In genomic region chr1:8370046-8370881, GRCh38 we compare ENCODE assay signal across 10 cellular contexts. TPM values are rescaled to one million over a fixed set of nuclear protein-coding genes. Genes with fewer than 3 reads are reported as not detected.
DNase-seq lines count a peak whose midpoint lies in the region; TF ChIP-seq lines count a peak whose summit lies in the region.
"Had no signal": no experiment of that assay in that cellular context is flagged by ENCODE, and none has a peak within 500 bp of the region (broad histone marks: within the 10 kb centered on the region; RNA-seq: fewer than 3 reads in every experiment).

No MANE protein-coding gene starts in this region.

- H3F3A ChIP-seq in MM.1S (ENCODE audit: insufficient read depth, low read length): no peaks in the 10 kb centered on the region

- no peak overlapping the region for H3K4me2 ChIP-seq in MM.1S (ENCODE audit: low read depth, low read length)

- H3K4me1 ChIP-seq in esophagus squamous epithelium: peaks cover 36 to 98% (median 57%) of the 10 kb centered on the region in 3 donors
- peaks cover 34% of the 10 kb centered on the region for H3K4me1 ChIP-seq in prostate gland (replicated peaks)
- no peaks in the 10 kb centered on the region for H3K4me1 ChIP-seq in effector memory CD4-positive, alpha-beta T cell (ENCODE audit: control insufficient read depth, insufficient read depth, low read length, poor library complexity, severe bottlenecking)
- no peaks in the 10 kb centered on the region for H3K4me1 ChIP-seq in MM.1S (ENCODE audit: low read length)

- TF ChIP-seq POLR2A in esophagus squamous epithelium (IDR thresholded peaks at IDR 0.05) (no peak), prostate gland (IDR thresholded peaks at IDR 0.05) (no peak)

- peaks cover 16% of the 10 kb centered on the region for H3K4me1 Mint-ChIP-seq in Calu3 (ENCODE audit: low read depth, unreplicated experiment)

- no TSS peak for BruUV-seq in Calu3 (replicated peaks; lab: Mats Ljungman, UMichigan)

- H3K36me3 Mint-ChIP-seq in Calu3 (ENCODE audit: insufficient read depth, unreplicated experiment): peaks cover 9% of the 10 kb centered on the region

- 67 to 70% methylated on average over 13 of the region's 14 CpGs for WGBS in esophagus squamous epithelium, 2 donors
- 53% methylated on average over 14 of the region's 14 CpGs for WGBS in prostate gland

- H3K27ac ChIP-seq in esophagus squamous epithelium (peak overlapping the region in 3 of 4 donors; percentile 84 to 90 (median 85)), prostate gland (peak overlapping the region; percentile 1 to 83), MM.1S (ENCODE audit: low read length) (no peak overlapping the region)
- H3K27ac ChIP-seq in effector memory CD4-positive, alpha-beta T cell (ENCODE audit: insufficient read depth, low read length, poor library complexity, severe bottlenecking): no peak overlapping the region

- peaks cover 4 to 41% (median 10%) of the 10 kb centered on the region in 3 donors for H3K36me3 ChIP-seq in esophagus squamous epithelium
- H3K36me3 ChIP-seq in prostate gland: no peaks in the 10 kb centered on the region
- peaks cover 43% of the 10 kb centered on the region for H3K36me3 ChIP-seq in effector memory CD4-positive, alpha-beta T cell (ENCODE audit: control insufficient read depth, insufficient read depth, low read length)
- H3K36me3 ChIP-seq in MM.1S (replicated peaks; ENCODE audit: insufficient read depth, low read length): no peaks in the 10 kb centered on the region

- H3K9me3 ChIP-seq in esophagus squamous epithelium (no peaks in the 10 kb centered on the region), prostate gland (no peaks in the 10 kb centered on the region), MM.1S (replicated peaks; ENCODE audit: insufficient read depth, low read length) (no peaks in the 10 kb centered on the region)
- no peaks in the 10 kb centered on the region for H3K9me3 ChIP-seq in effector memory CD4-positive, alpha-beta T cell (ENCODE audit: control insufficient read depth, low read length)

- H3K9ac ChIP-seq in MM.1S (ENCODE audit: low read length): no peak overlapping the region

- no peak for TF ChIP-seq CTCF in Calu3 (IDR thresholded peaks at IDR 0.05; ENCODE audit: unreplicated experiment)
- no peak for TF ChIP-seq CTCF in esophagus squamous epithelium (IDR thresholded peaks at IDR 0.05)
- TF ChIP-seq CTCF in prostate gland (IDR thresholded peaks at IDR 0.05): no peak
- no peak for TF ChIP-seq CTCF in MM.1S (IDR thresholded peaks at IDR 0.05; ENCODE audit: low read length)

- H3K4me3 Mint-ChIP-seq in Calu3 (ENCODE audit: low read depth, unreplicated experiment): peak overlapping the region; percentile 15
- H3K4me3 Mint-ChIP-seq: activated naive CD8-positive, alpha-beta T cell had no signal

- no peaks in the 10 kb centered on the region for H3K27me3 Mint-ChIP-seq in Calu3 (ENCODE audit: unreplicated experiment)
- H3K27me3 Mint-ChIP-seq: activated naive CD8-positive, alpha-beta T cell had no signal

- no peaks in the 10 kb centered on the region for H4K20me1 ChIP-seq in MM.1S (ENCODE audit: insufficient read depth, low read length)

- H3K9me2 ChIP-seq in MM.1S (replicated peaks; ENCODE audit: insufficient read depth, low read length): no peaks in the 10 kb centered on the region

- no peaks in the 10 kb centered on the region for H3K9me3 Mint-ChIP-seq in Calu3 (ENCODE audit: low read depth, unreplicated experiment)

- no peak overlapping the region for H2AFZ ChIP-seq in MM.1S (ENCODE audit: low read length)

- H3K4me3 ChIP-seq in esophagus squamous epithelium (no peak overlapping the region), prostate gland (no peak overlapping the region), MM.1S (ENCODE audit: low read length) (no peak overlapping the region)
- no peak overlapping the region for H3K4me3 ChIP-seq in effector memory CD4-positive, alpha-beta T cell (ENCODE audit: insufficient read depth, low read depth, low read length, poor library complexity, severe bottlenecking)

- no peaks in the 10 kb centered on the region for H3K79me2 ChIP-seq in MM.1S (ENCODE audit: low read length)

- intact Hi-C loops in Calu3 (cut with micrococcal nuclease; ENCODE audit: unreplicated experiment) (no loop called here), esophagus squamous epithelium (cut with DNase I) (no loop called here), prostate gland (cut with DNase I) (loop anchor here (5.0 kb wide), 1 partner anchor 37 kb away; no protein-coding TSS in a partner anchor)

- DNase-seq in Calu3: no peak
- DNase-seq in NCI-H2227 treated with DMSO at 0.1 percent for 48 hours (lab: John Stamatoyannopoulos, UW): peak; percentile 77
- DNase-seq in esophagus squamous epithelium (lab: John Stamatoyannopoulos, UW): no peak
- no peak for DNase-seq in prostate gland (ENCODE audit: low spot score)
- no peak for DNase-seq in effector memory CD4-positive, alpha-beta T cell
- no peak for DNase-seq in glomerular visceral epithelial cell (ENCODE audit: extremely low spot score)
- DNase-seq in MM.1S: no peak
- no peak for DNase-seq in NCI-H82 treated with DMSO at 0.1 percent for 48 hours (lab: John Stamatoyannopoulos, UW; ENCODE audit: unreplicated experiment)
- DNase-seq: T-helper 2 cell had no signal

- CTCF ChIA-PET in Calu3 (lab: Charles Lee): interaction anchor here (0.9 to 1.3 kb wide), 2 partner anchors 395 to 478 kb away, joined by 3 to 5 read pairs; no protein-coding TSS in a partner anchor

- H3K27ac Mint-ChIP-seq in Calu3 (ENCODE audit: unreplicated experiment): no peak overlapping the region
- H3K27ac Mint-ChIP-seq: activated naive CD8-positive, alpha-beta T cell had no signal

- H3K27me3 ChIP-seq in esophagus squamous epithelium: no peaks in the 10 kb centered on the region
- no peaks in the 10 kb centered on the region for H3K27me3 ChIP-seq in prostate gland (replicated peaks; ENCODE audit: insufficient read depth)
- H3K27me3 ChIP-seq in effector memory CD4-positive, alpha-beta T cell (replicated peaks; ENCODE audit: control insufficient read depth, insufficient read depth, low read length, poor library complexity, severe bottlenecking): no peaks in the 10 kb centered on the region
- no peaks in the 10 kb centered on the region for H3K27me3 ChIP-seq in MM.1S (replicated peaks; ENCODE audit: insufficient read depth, low read length)

RNA-seq across cellular contexts. Expression of gene SLC45A1, which starts 52.4 kb away (rescaled TPM):
- total RNA-seq in Calu3 (2022) (0.73 TPM in 2 replicates), esophagus squamous epithelium (1 to 10 TPM in 2 of 4 donors, under 1 TPM in 2; 0.13 to 3.4 (median 0.81) TPM), prostate gland (1 to 10 TPM; 4.3 to 5.2 TPM)

Comparison
In these comparisons a context has a peak if more than half of its experiments do, and no peak if none do; other contexts are left out.
1. H3K27ac ChIP-seq: peak in esophagus squamous epithelium (3 of 4) and prostate gland (2 of 2); none in effector memory CD4-positive, alpha-beta T cell (single experiment) and MM.1S (single experiment).